13 cellular contexts compared by ENCODE assay signal in genomic region chr12:79681008-79681590, GRCh38. TPM values are rescaled to one million over a fixed set of nuclear protein-coding genes. Genes with fewer than 3 reads are reported as not detected.
A peak's percentile ranks its signal among the peaks of the same experiment; 100 is the strongest.
DNase-seq lines count a peak whose midpoint lies in the region; ATAC-seq and TF ChIP-seq lines count a peak whose summit lies in the region.
"Had no signal": no experiment of that assay in that cellular context is flagged by ENCODE, and none has a peak within 500 bp of the region (broad histone marks: within the 10 kb centered on the region; RNA-seq: fewer than 3 reads in every experiment).

No MANE protein-coding gene starts in this region.

- H3K4me2 ChIP-seq in OCI-LY1 (ENCODE audit: low read length) = no peak overlapping the region

- TF ChIP-seq CTCF in OCI-LY1 (IDR thresholded peaks at IDR 0.05; ENCODE audit: low read length) = no peak
- TF ChIP-seq CTCF in endodermal cell (conservative IDR thresholded peaks at IDR 0.05) = no peak
- no peak for TF ChIP-seq CTCF in osteocyte (IDR thresholded peaks at IDR 0.05)

- H3K4me3 Mint-ChIP-seq in endodermal cell (no peak overlapping the region), osteocyte (ENCODE audit: unreplicated experiment) (no peak overlapping the region)
- H3K4me3 Mint-ChIP-seq: activated T-cell treated with anti-CD3 and anti-CD28 coated beads, Interleukin-2, amount 50 U/mL, for 4 hours had no signal

- H3F3A ChIP-seq in OCI-LY1 (ENCODE audit: insufficient read depth, low read length) = no peaks in the 10 kb centered on the region

- H3K27me3 ChIP-seq in OCI-LY1 (ENCODE audit: insufficient read depth, low read length) (no peaks in the 10 kb centered on the region), endodermal cell (ENCODE audit: control insufficient read depth, insufficient read depth, low read length, poor library complexity, severe bottlenecking) (no peaks in the 10 kb centered on the region)
- H3K27me3 ChIP-seq: body of pancreas had no signal

- H3K27ac Mint-ChIP-seq in endodermal cell (no peak overlapping the region), osteocyte (ENCODE audit: unreplicated experiment) (peak overlapping the region; percentile 58)

- H3K9me3 ChIP-seq in OCI-LY1 (ENCODE audit: low read length) (no peaks in the 10 kb centered on the region), endodermal cell (ENCODE audit: control insufficient read depth, low read length) (no peaks in the 10 kb centered on the region)
- H3K9me3 ChIP-seq: body of pancreas had no signal

- H3K36me3 ChIP-seq in OCI-LY1 (ENCODE audit: insufficient read depth, low read length) (peaks cover 9% of the 10 kb centered on the region; the same call in 1 of the 2 replicates), endodermal cell (ENCODE audit: control insufficient read depth, insufficient read depth, low read length) (peaks cover 13% of the 10 kb centered on the region)

- ATAC-seq in GM19397 (IDR thresholded peaks at IDR 0.05; ENCODE audit: unreplicated experiment) (no peak), GM18511 (IDR thresholded peaks at IDR 0.05; ENCODE audit: unreplicated experiment) (no peak), HG03135 (IDR thresholded peaks at IDR 0.05; ENCODE audit: unreplicated experiment) (no peak)
- ATAC-seq: activated T-cell treated with anti-CD3 and anti-CD28 coated beads, Interleukin-2, amount 50 U/mL, for 4 hours; body of pancreas; SK-N-SH treated with all-trans-retinoic acid at 6 μM for 48 hours had no signal

- H3K9me3 Mint-ChIP-seq in endodermal cell (no peaks in the 10 kb centered on the region), osteocyte (ENCODE audit: unreplicated experiment) (no peaks in the 10 kb centered on the region)
- H3K9me3 Mint-ChIP-seq: activated T-cell treated with anti-CD3 and anti-CD28 coated beads, Interleukin-2, amount 50 U/mL, for 4 hours had no signal

- peak; percentile 64 for DNase-seq in ELR (ENCODE audit: low read depth)
- DNase-seq in endodermal cell = peak; percentile 61
- DNase-seq in osteocyte (ENCODE audit: extremely low spot score, unreplicated experiment) = no peak
- DNase-seq in activated gamma-delta T cell (lab: John Stamatoyannopoulos, UW) = no peak
- DNase-seq: activated T-cell treated with anti-CD3 and anti-CD28 coated beads, Interleukin-2, amount 50 U/mL, for 4 hours; body of pancreas; NCI-H1092; NCI-H82 had no signal

- no peaks in the 10 kb centered on the region for H3K9me2 ChIP-seq in OCI-LY1 (ENCODE audit: low read depth, low read length)

- no peak overlapping the region for H2AFZ ChIP-seq in OCI-LY1 (ENCODE audit: low read length)

- H3K36me3 Mint-ChIP-seq in endodermal cell (ENCODE audit: low read depth) = peaks cover 2% of the 10 kb centered on the region
- H3K36me3 Mint-ChIP-seq in osteocyte (ENCODE audit: unreplicated experiment) = peaks cover 6% of the 10 kb centered on the region

- H3K9ac ChIP-seq in OCI-LY1 (ENCODE audit: low read length) (no peak overlapping the region), endodermal cell (ENCODE audit: extremely low read depth, low read length, poor library complexity, severe bottlenecking) (no peak overlapping the region)

- H4K20me1 ChIP-seq in OCI-LY1 (ENCODE audit: insufficient read depth, low read length) = no peaks in the 10 kb centered on the region

- 100% methylated on average over 1 of the region's 2 CpGs; no CpG with 5 or more reads in 1 of the 2 experiments for WGBS in endodermal cell (ENCODE audit: insufficient coverage in 1 of 2, insufficient read length in 1 of 2), 2 experiments

- H3K79me2 ChIP-seq in OCI-LY1 (ENCODE audit: insufficient read depth, low read length) = peaks cover 98% of the 10 kb centered on the region

- H3K4me3 ChIP-seq in OCI-LY1 (ENCODE audit: low read depth, low read length, poor library complexity, severe bottlenecking) (no peak overlapping the region), endodermal cell (ENCODE audit: low read length) (no peak overlapping the region)
- H3K4me3 ChIP-seq: body of pancreas had no signal

- H3K27me3 Mint-ChIP-seq in endodermal cell (ENCODE audit: insufficient read depth) = no peaks in the 10 kb centered on the region
- no peaks in the 10 kb centered on the region for H3K27me3 Mint-ChIP-seq in osteocyte (ENCODE audit: unreplicated experiment)

- peak overlapping the region; percentile 56 for H3K27ac ChIP-seq in OCI-LY1 (ENCODE audit: low read depth, low read length, poor library complexity, severe bottlenecking)
- no peak overlapping the region for H3K27ac ChIP-seq in endodermal cell (ENCODE audit: low read depth, low read length)
- H3K27ac ChIP-seq: body of pancreas had no signal

- peaks cover 78% of the 10 kb centered on the region for H3K4me1 ChIP-seq in OCI-LY1 (ENCODE audit: insufficient read depth, low read length, severe bottlenecking)
- peaks cover 2% of the 10 kb centered on the region for H3K4me1 ChIP-seq in endodermal cell (ENCODE audit: control insufficient read depth, insufficient read depth, low read length)

- H3K4me1 Mint-ChIP-seq in endodermal cell (peaks cover 33% of the 10 kb centered on the region), osteocyte (ENCODE audit: unreplicated experiment) (peaks cover 85% of the 10 kb centered on the region)

RNA-seq across cellular contexts. Expression of gene PAWR, which starts 9.7 kb away (rescaled TPM):
- total RNA-seq in endodermal cell = 100 to 1,000 TPM; 128 to 147 TPM
- 37.8 TPM for polyA plus RNA-seq in endodermal cell (2013, experiment 1 of 2)
- 31.3 TPM for polyA plus RNA-seq in endodermal cell (2013, experiment 2 of 2)
- total RNA-seq in osteocyte = 184 and 213 TPM in 2 replicates

Comparison
In these comparisons a context has a peak if more than half of its experiments do, and no peak if none do; other contexts are left out.
1. DNase-seq: peak in ELR (single experiment) and endodermal cell (single experiment); none in osteocyte (single experiment) and activated gamma-delta T cell (single experiment).